In genomic region chr11:65617136-65617850, GRCh38 we compare ENCODE assay signal across 10 cellular contexts. TPM values are rescaled to one million over a fixed set of nuclear protein-coding genes. Genes with fewer than 3 reads are reported as not detected.
DNase-seq lines count a peak whose midpoint lies in the region; ATAC-seq and TF ChIP-seq lines count a peak whose summit lies in the region.
"Had no signal": no experiment of that assay in that cellular context is flagged by ENCODE, and none has a peak within 500 bp of the region (broad histone marks: within the 10 kb centered on the region; RNA-seq: fewer than 3 reads in every experiment).

No MANE protein-coding gene starts in this region.

- no peaks in the 10 kb centered on the region for H3K27me3 Mint-ChIP-seq in CD8-positive, alpha-beta memory T cell

- H3K36me3 Mint-ChIP-seq in CD8-positive, alpha-beta memory T cell, result peaks cover 0 to 67% (median 3%) of the 10 kb centered on the region in 3 donors

- no peak for TF ChIP-seq POLR2A in breast epithelium (IDR thresholded peaks at IDR 0.05)

- peak overlapping the region; percentile 70 for H3K27ac ChIP-seq in CD8-positive, alpha-beta memory T cell (ENCODE audit: low read depth, low read length)
- no peak overlapping the region for H3K27ac ChIP-seq in breast epithelium
- H3K27ac ChIP-seq in neural cell (ENCODE audit: low read length), result no peak overlapping the region
- H3K27ac ChIP-seq: foreskin keratinocyte had no signal

- no peaks in the 10 kb centered on the region for H3F3A ChIP-seq in neural cell (ENCODE audit: insufficient read depth, low read length, poor library complexity, severe bottlenecking)

- peak overlapping the region; percentile 76 for H3K9ac ChIP-seq in neural cell (ENCODE audit: low read length)

- no peak for TF ChIP-seq EP300 in neural cell (conservative IDR thresholded peaks at IDR 0.05; ENCODE audit: poor library complexity, severe bottlenecking)

- H3K9me3 Mint-ChIP-seq in CD8-positive, alpha-beta memory T cell, result no peaks in the 10 kb centered on the region

- no peak overlapping the region for H2AFZ ChIP-seq in neural cell (ENCODE audit: low read depth, low read length)

- H3K27me3 ChIP-seq in CD8-positive, alpha-beta memory T cell (ENCODE audit: insufficient read depth, low read length, poor library complexity, severe bottlenecking), result no peaks in the 10 kb centered on the region
- H3K27me3 ChIP-seq in breast epithelium, result no peaks in the 10 kb centered on the region
- H3K27me3 ChIP-seq in neural cell (ENCODE audit: insufficient read depth, low read depth, low read length), result no peaks in the 10 kb centered on the region
- H3K27me3 ChIP-seq: foreskin keratinocyte had no signal

- no peak for TF ChIP-seq RAD21 in neural cell (conservative IDR thresholded peaks at IDR 0.05)

- H3K4me1 Mint-ChIP-seq in CD8-positive, alpha-beta memory T cell, result peaks cover 21 to 54% (median 24%) of the 10 kb centered on the region in 3 donors

- H3K36me3 ChIP-seq in CD8-positive, alpha-beta memory T cell (ENCODE audit: insufficient read depth, low read length), result peaks cover 16% of the 10 kb centered on the region
- H3K36me3 ChIP-seq in breast epithelium (no peaks in the 10 kb centered on the region), neural cell (ENCODE audit: insufficient read depth, low read length) (no peaks in the 10 kb centered on the region)

- no peaks in the 10 kb centered on the region for H3K9me2 ChIP-seq in neural cell (ENCODE audit: insufficient read depth, low read length)

- CTCF ChIA-PET in CD8-positive, alpha-beta memory T cell (lab: Charles Lee), result interaction anchor here (1.1 to 2.6 kb wide), 2 partner anchors 76 to 94 kb away, joined by 5 to 16 read pairs; partner anchors contain the start of gene KAT5

- H3K4me1 ChIP-seq in CD8-positive, alpha-beta memory T cell (ENCODE audit: insufficient read depth, low read length), result peaks cover 25% of the 10 kb centered on the region
- H3K4me1 ChIP-seq in breast epithelium, result peaks cover 6 to 20% of the 10 kb centered on the region in 2 donors
- H3K4me1 ChIP-seq: foreskin keratinocyte had no signal

- DNase-seq in CD8-positive, alpha-beta memory T cell, result no peak
- DNase-seq in LNCaP clone FGC (ENCODE audit: low read depth) (no peak), breast epithelium (ENCODE audit: low spot score in 2 of 2) (no peak), left colon (no peak), EL (no peak)
- no peak for DNase-seq in activated effector memory CD4-positive, alpha-beta T cell treated with Interleukin-2 at 50 U/mL for 16 hours
- no peak for DNase-seq in activated CD8-positive, alpha-beta memory T cell treated with anti-CD3 and anti-CD28 coated beads, Interleukin-2, amount 50 U/mL, for 4 hours
- DNase-seq: foreskin keratinocyte, posterior cingulate gyrus had no signal

- peak overlapping the region; percentile 89 to 96 (median 91) for H3K4me3 Mint-ChIP-seq in CD8-positive, alpha-beta memory T cell

- H3K4me3 ChIP-seq in CD8-positive, alpha-beta memory T cell (ENCODE audit: low read length), result no peak overlapping the region
- H3K4me3 ChIP-seq in LNCaP clone FGC (ENCODE audit: low read depth, low read length) (peak overlapping the region; percentile 98), breast epithelium (peak overlapping the region in 2 of 3 donors; percentile 97), neural cell (ENCODE audit: low read length) (peak overlapping the region; percentile 81)

- peak overlapping the region; percentile 84 for H3K4me2 ChIP-seq in neural cell (ENCODE audit: low read length)

- POLR2A ChIA-PET in CD8-positive, alpha-beta memory T cell (lab: Charles Lee), result interaction anchor here (0.6 to 3.7 kb wide), 4 partner anchors 35 to 241 kb away, joined by 3 to 32 read pairs (median 4); partner anchors contain the start of genes CFL1 and FAM89B

- no peak for ATAC-seq in left colon
- ATAC-seq: foreskin keratinocyte had no signal

- no peaks in the 10 kb centered on the region for H4K20me1 ChIP-seq in neural cell (ENCODE audit: insufficient read depth)

- intact Hi-C loops in breast epithelium (cut with DNase I; ENCODE audit: low total_unique reads), result no loop called here
- intact Hi-C loops in left colon (cut with DNase I, micrococcal nuclease), result no loop called here

- H3K79me2 ChIP-seq in neural cell (replicated peaks; ENCODE audit: insufficient read depth, low read length), result peaks cover 18% of the 10 kb centered on the region

- TF ChIP-seq CTCF in LNCaP clone FGC (IDR thresholded peaks at IDR 0.05; ENCODE audit: control insufficient read depth, extremely low read depth, insufficient read depth) (no peak), breast epithelium (IDR thresholded peaks at IDR 0.05) (no peak), neural cell (IDR thresholded peaks at IDR 0.05; ENCODE audit: poor library complexity, severe bottlenecking) (no peak)

- H3K27ac Mint-ChIP-seq in CD8-positive, alpha-beta memory T cell, result peak overlapping the region; percentile 74 to 99 (median 94)

- no peaks in the 10 kb centered on the region for H3K9me3 ChIP-seq in CD8-positive, alpha-beta memory T cell (ENCODE audit: low read length)
- H3K9me3 ChIP-seq in breast epithelium (no peaks in the 10 kb centered on the region), neural cell (ENCODE audit: low read length) (no peaks in the 10 kb centered on the region)

TF ChIP-seq in neural cell, 6 proteins besides CTCF, POLR2A, EP300 and RAD21:
- TF ChIP-seq EZH2 (IDR thresholded peaks at IDR 0.05; ENCODE audit: borderline replicate concordance, insufficient read depth, low read length, poor library complexity, severe bottlenecking) (no peak), TAF1 (IDR thresholded peaks at IDR 0.05; ENCODE audit: low read depth) (no peak)

RNA-seq across cellular contexts. Expression of gene PCNX3, which starts 1.7 kb away (rescaled TPM):
- 10 to 100 TPM; 46.4 to 53.1 TPM for total RNA-seq in CD8-positive, alpha-beta memory T cell
- 8.5 TPM for polyA plus RNA-seq in CD8-positive, alpha-beta memory T cell
- total RNA-seq in breast epithelium (10 to 100 TPM; 13.4 to 21.0 (median 20.1) TPM), left colon (10 to 100 TPM; 47.8 to 56.0 TPM)
- polyA plus RNA-seq in neural cell, result 7.8 and 8.1 TPM in 2 replicates
- 16.1 and 22.2 TPM in 2 replicates for polyA minus RNA-seq in neural cell

RNA-seq across cellular contexts. Expression of gene MAP3K11, which starts 3.3 kb away (rescaled TPM):
- total RNA-seq in CD8-positive, alpha-beta memory T cell, result 10 to 100 TPM; 61.6 to 65.5 TPM
- polyA plus RNA-seq in CD8-positive, alpha-beta memory T cell, result 23.5 TPM
- total RNA-seq in breast epithelium (10 to 100 TPM; 30.4 to 39.0 (median 36.7) TPM), left colon (100 to 1,000 TPM in 1 of 2 donors, 10 to 100 TPM in 1; 94.7 to 101 TPM)
- polyA plus RNA-seq in neural cell, result 3.9 and 6.6 TPM in 2 replicates
- 12.0 and 13.4 TPM in 2 replicates for polyA minus RNA-seq in neural cell

RNA-seq across cellular contexts. Expression of gene SIPA1, which starts 20.6 kb away (rescaled TPM):
- 100 to 1,000 TPM; 111 to 123 TPM for total RNA-seq in CD8-positive, alpha-beta memory T cell
- 335 TPM for polyA plus RNA-seq in CD8-positive, alpha-beta memory T cell
- total RNA-seq in breast epithelium (10 to 100 TPM; 18.2 to 27.9 (median 25.5) TPM), left colon (10 to 100 TPM; 25.5 to 34.3 TPM)
- 0.16 and 6.5 TPM in 2 replicates for polyA plus RNA-seq in neural cell
- 0.97 and 1.6 TPM in 2 replicates for polyA minus RNA-seq in neural cell

RNA-seq across cellular contexts. Expression of gene KCNK7, which starts 21.7 kb away (rescaled TPM):
- under 1 TPM; 0.59 to 0.64 TPM for total RNA-seq in CD8-positive, alpha-beta memory T cell
- not detected for polyA plus RNA-seq in CD8-positive, alpha-beta memory T cell
- total RNA-seq in breast epithelium (1 to 10 TPM in 1 of 3 donors, under 1 TPM in 2; 0.33 to 2.2 (median 0.80) TPM), left colon (1 to 10 TPM in 1 of 2 donors, under 1 TPM in 1; 0.40 to 1.3 TPM)
- polyA plus RNA-seq in neural cell, result 1.1 TPM in 1 of 2 replicates, not detected in the other
- 0.49 TPM in 1 of 2 replicates, not detected in the other for polyA minus RNA-seq in neural cell

RNA-seq across cellular contexts. Expression of gene EHBP1L1, which starts 41.4 kb away (rescaled TPM):
- total RNA-seq in CD8-positive, alpha-beta memory T cell, result 100 to 1,000 TPM in 1 of 2 experiments, 10 to 100 TPM in 1; 97.3 to 100 TPM
- polyA plus RNA-seq in CD8-positive, alpha-beta memory T cell, result 25.1 TPM
- total RNA-seq in breast epithelium, result 10 to 100 TPM; 28.0 to 68.8 (median 33.4) TPM
- 18.3 and 19.8 TPM in 2 replicates for polyA plus RNA-seq in neural cell
- 5.4 and 8.6 TPM in 2 replicates for polyA minus RNA-seq in neural cell
- 10 to 100 TPM; 78.7 to 89.7 TPM for total RNA-seq in left colon
